In genomic region chr9:91138760-91139159, GRCh38 we compare ENCODE assay signal across 21 cellular contexts.
DNase-seq lines count a peak whose midpoint lies in the region; ATAC-seq, FAIRE-seq and TF ChIP-seq lines count a peak whose summit lies in the region.
"Had no signal": no experiment of that assay in that cellular context is flagged by ENCODE, and none has a peak within 500 bp of the region (broad histone marks: within the 10 kb centered on the region; RNA-seq: fewer than 3 reads in every experiment).

No MANE protein-coding gene starts in this region.

- H3K27ac ChIP-seq in heart right ventricle = no peak overlapping the region
- H3K27ac ChIP-seq: lower lobe of right lung, pancreas, suprapubic skin had no signal

- no peaks in the 10 kb centered on the region for H3K36me3 ChIP-seq in heart right ventricle
- H3K36me3 ChIP-seq: lower lobe of right lung, pancreas, suprapubic skin had no signal

- no peaks in the 10 kb centered on the region for H3K27me3 ChIP-seq in heart right ventricle
- H3K27me3 ChIP-seq: pancreas, suprapubic skin had no signal

- 74 to 91% methylated on average over 5 of the region's 5 CpGs for WGBS in heart right ventricle, 2 donors

- DNase-seq in AG20443 (ENCODE audit: low spot score) (peak; percentile 37), H54 (ENCODE audit: insufficient read length, low spot score) (no peak), fibroblast of villous mesenchyme (ENCODE audit: low read depth) (peak; percentile 51), GM20000 (ENCODE audit: low spot score) (no peak), type B pancreatic cell (ENCODE audit: extremely low spot score, unreplicated experiment) (no peak), heart right ventricle (no peak)
- no peak for DNase-seq in activated CD4-positive, alpha-beta memory T cell treated with anti-CD3 and anti-CD28 coated beads for 36 hours
- DNase-seq: activated CD8-positive, alpha-beta memory T cell treated with anti-CD3 and anti-CD28 coated beads, Interleukin-2, amount 50 U/mL, for 4 hours; activated gamma-delta T cell treated with Interleukin-2 at 50 U/mL for 16 hours; amygdala; lower lobe of right lung; naive B cell; NCI-H1694 treated with DMSO at 0.1 percent for 48 hours; pancreas; SHP77 treated with DMSO at 0.1 percent for 48 hours; stimulated activated CD4-positive, alpha-beta T cell treated with anti-CD3 and anti-CD28 coated beads, Interleukin-2, amount 100 ng/mL, for 48 hours; T-helper 9 cell had no signal

- peaks cover 0 to 12% (median 0%) of the 10 kb centered on the region in 9 donors for H3K4me1 ChIP-seq in heart right ventricle
- H3K4me1 ChIP-seq: lower lobe of right lung, pancreas had no signal

- H3K9me3 ChIP-seq in heart right ventricle = no peaks in the 10 kb centered on the region
- H3K9me3 ChIP-seq: lower lobe of right lung, pancreas, suprapubic skin had no signal

- H3K36me3 Mint-ChIP-seq in type B pancreatic cell = no peaks in the 10 kb centered on the region
- H3K36me3 Mint-ChIP-seq in activated CD4-positive, alpha-beta memory T cell treated with anti-CD3 and anti-CD28 coated beads for 36 hours = peaks cover 3% of the 10 kb centered on the region
- H3K36me3 Mint-ChIP-seq: naive B cell had no signal

- H3K27ac Mint-ChIP-seq in type B pancreatic cell = no peak overlapping the region
- no peak overlapping the region for H3K27ac Mint-ChIP-seq in activated CD4-positive, alpha-beta memory T cell treated with anti-CD3 and anti-CD28 coated beads for 36 hours
- H3K27ac Mint-ChIP-seq: B cell had no signal

- no peak for ATAC-seq in SK-N-SH treated with all-trans-retinoic acid at 6 μM for 48 hours
- no peak for ATAC-seq in heart right ventricle
- ATAC-seq: lower lobe of right lung, pancreas had no signal

- intact Hi-C loops in activated CD4-positive, alpha-beta memory T cell treated with anti-CD3 and anti-CD28 coated beads for 36 hours (cut with micrococcal nuclease) = no loop called here
- intact Hi-C loops in heart right ventricle (cut with DNase I) = no loop called here

- peak; percentile 66 for FAIRE-seq in H54 (lab: Jason Lieb, UNC)
- FAIRE-seq: GM18507, pancreas had no signal

- no peak for TF ChIP-seq POLR2A in H54 (IDR thresholded peaks at IDR 0.05; ENCODE audit: low read depth, low read length)

- peaks cover 6% of the 10 kb centered on the region for H3K9me3 Mint-ChIP-seq in type B pancreatic cell
- no peaks in the 10 kb centered on the region for H3K9me3 Mint-ChIP-seq in activated CD4-positive, alpha-beta memory T cell treated with anti-CD3 and anti-CD28 coated beads for 36 hours

- CTCF ChIA-PET in activated CD4-positive, alpha-beta memory T cell treated with anti-CD3 and anti-CD28 coated beads for 36 hours (lab: Charles Lee) = interaction anchor here (1.3 kb wide), 1 partner anchor 49 kb away, joined by 3 read pairs; no protein-coding TSS in a partner anchor

- no peaks in the 10 kb centered on the region for H3K27me3 Mint-ChIP-seq in type B pancreatic cell
- peaks cover 4% of the 10 kb centered on the region for H3K27me3 Mint-ChIP-seq in activated CD4-positive, alpha-beta memory T cell treated with anti-CD3 and anti-CD28 coated beads for 36 hours
- H3K27me3 Mint-ChIP-seq: naive B cell had no signal

- H3K4me3 Mint-ChIP-seq in type B pancreatic cell = no peak overlapping the region
- no peak overlapping the region for H3K4me3 Mint-ChIP-seq in activated CD4-positive, alpha-beta memory T cell treated with anti-CD3 and anti-CD28 coated beads for 36 hours
- H3K4me3 Mint-ChIP-seq: B cell, naive B cell had no signal

- H3K4me3 ChIP-seq in fibroblast of villous mesenchyme (ENCODE audit: low read depth, low read length) (no peak overlapping the region), heart right ventricle (no peak overlapping the region)
- H3K4me3 ChIP-seq: lower lobe of right lung, pancreas, suprapubic skin had no signal

- H3K4me1 Mint-ChIP-seq in type B pancreatic cell (ENCODE audit: unreplicated experiment) = peaks cover 9% of the 10 kb centered on the region
- peaks cover under 1% of the 10 kb centered on the region for H3K4me1 Mint-ChIP-seq in activated CD4-positive, alpha-beta memory T cell treated with anti-CD3 and anti-CD28 coated beads for 36 hours (ENCODE audit: low read depth)
- H3K4me1 Mint-ChIP-seq: B cell had no signal

- TF ChIP-seq CTCF in fibroblast of villous mesenchyme (IDR thresholded peaks at IDR 0.05; ENCODE audit: insufficient read depth, low read depth, low read length) (no peak), GM20000 (IDR thresholded peaks at IDR 0.05; ENCODE audit: extremely low read depth, missing control alignments) (no peak), type B pancreatic cell (conservative IDR thresholded peaks at IDR 0.05) (no peak), heart right ventricle (IDR thresholded peaks at IDR 0.05) (no peak)

- POLR2A ChIA-PET in activated CD4-positive, alpha-beta memory T cell treated with anti-CD3 and anti-CD28 coated beads for 36 hours (lab: Charles Lee) = no interaction called here

TF ChIP-seq in SK-N-SH treated with all-trans-retinoic acid at 6 μM for 48 hours, 23 proteins besides CTCF, POLR2A, EP300 and RAD21:
- peak; percentile 43; the same call in 1 of the 2 replicates for TF ChIP-seq SNAI2 (CRISPR knock-in tag; IDR thresholded peaks at IDR 0.05)
- TF ChIP-seq ZC3H10 (CRISPR knock-in tag; IDR thresholded peaks at IDR 0.05) = 0 out of 2 replicates have a peak, but pooled peaks have one; percentile 10
- TF ChIP-seq ZNF8 (CRISPR knock-in tag; IDR thresholded peaks at IDR 0.05) = no peak
- peak; percentile 98 for TF ChIP-seq ISL1 (CRISPR knock-in tag; IDR thresholded peaks at IDR 0.05)
- no peak for TF ChIP-seq CSDC2 (CRISPR knock-in tag; IDR thresholded peaks at IDR 0.05)
- TF ChIP-seq ZNF70 (CRISPR knock-in tag; IDR thresholded peaks at IDR 0.05) = no peak
- TF ChIP-seq PATZ1 (CRISPR knock-in tag; IDR thresholded peaks at IDR 0.05; ENCODE audit: borderline replicate concordance) = peak; percentile 31; the same call in 1 of the 2 replicates
- TF ChIP-seq PPARA (CRISPR knock-in tag; IDR thresholded peaks at IDR 0.05; ENCODE audit: borderline replicate concordance) = no peak
- peak; percentile 34; the same call in 1 of the 2 replicates for TF ChIP-seq ZFP3 (CRISPR knock-in tag; IDR thresholded peaks at IDR 0.05)
- no peak for TF ChIP-seq TOX (CRISPR knock-in tag; IDR thresholded peaks at IDR 0.05; ENCODE audit: borderline replicate concordance)

Comparison
In these comparisons a context has a peak if more than half of its experiments do, and no peak if none do; other contexts are left out.
1. DNase-seq: peak in AG20443 (single experiment) and fibroblast of villous mesenchyme (single experiment); none in H54 (single experiment), GM20000 (single experiment), type B pancreatic cell (single experiment), activated CD4-positive, alpha-beta memory T cell treated with anti-CD3 and anti-CD28 coated beads for 36 hours (single experiment) and heart right ventricle (0 of 2).